ENCODE assay signal across 7 cellular contexts in the genomic region with DNA sequence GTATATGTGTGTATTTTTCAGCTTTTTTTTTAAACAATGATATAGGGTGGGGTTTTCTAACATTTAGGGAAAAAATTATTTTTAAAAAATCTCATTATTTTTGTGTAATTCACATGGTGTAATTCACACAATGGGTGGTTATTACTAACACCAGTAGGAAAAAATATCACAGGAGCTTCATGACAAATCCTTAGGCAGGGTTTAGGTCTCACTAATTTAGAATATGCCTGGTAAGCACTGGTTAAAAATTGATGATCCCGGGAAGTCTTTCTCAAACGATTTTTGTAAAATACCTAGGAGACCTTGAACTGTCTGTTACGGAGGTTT. TPM values are rescaled to one million over a fixed set of nuclear protein-coding genes. Genes with fewer than 3 reads are reported as not detected.
A peak's percentile ranks its signal among the peaks of the same experiment; 100 is the strongest.
DNase-seq lines count a peak whose midpoint lies in the region; ATAC-seq lines count a peak whose summit lies in the region.

No MANE protein-coding gene starts in this region.

- H3K4me1 ChIP-seq in HAP-1: peaks cover 46% of the 10 kb centered on the region
- H3K4me1 ChIP-seq in iPS-15b (ENCODE audit: control insufficient read depth, insufficient read depth, low read length): peaks cover 21% of the 10 kb centered on the region

- no peaks in the 10 kb centered on the region for H3K27me3 Mint-ChIP-seq in T-helper 17 cell

- H3K9me3 ChIP-seq in HAP-1: no peaks in the 10 kb centered on the region
- no peaks in the 10 kb centered on the region for H3K9me3 ChIP-seq in T-helper 17 cell (ENCODE audit: control insufficient read depth, low read length, poor library complexity, severe bottlenecking)
- H3K9me3 ChIP-seq in iPS-15b (ENCODE audit: control insufficient read depth, insufficient read depth, low read length): no peaks in the 10 kb centered on the region

- H3K4me3 ChIP-seq in HAP-1 (peak overlapping the region; percentile 11), iPS-15b (ENCODE audit: low read depth, low read length) (no peak overlapping the region)

- H3K36me3 ChIP-seq in HAP-1 (replicated peaks) (no peaks in the 10 kb centered on the region), iPS-15b (ENCODE audit: control insufficient read depth, insufficient read depth, low read length) (no peaks in the 10 kb centered on the region)

- H3K9ac ChIP-seq in iPS-15b (ENCODE audit: low read depth, low read length): peak overlapping the region; percentile 76

- peak overlapping the region; percentile 87 for H3K4me3 Mint-ChIP-seq in T-helper 17 cell

- H3K27me3 ChIP-seq in HAP-1 (ENCODE audit: low read depth) (no peaks in the 10 kb centered on the region), iPS-15b (ENCODE audit: control insufficient read depth, insufficient read depth, low read length) (no peaks in the 10 kb centered on the region)

- peaks cover 21% of the 10 kb centered on the region for H3K4me1 Mint-ChIP-seq in T-helper 17 cell

- peak; percentile 23 for ATAC-seq in T-helper 17 cell
- ATAC-seq in stimulated activated naive CD8-positive, alpha-beta T cell treated with anti-CD3 and anti-CD28 coated beads, Interleukin-15, Interleukin-2, amounts not matched to agents 100 U/mL and 50 U/mL, for 24 hours: peak; percentile 59
- no peak for ATAC-seq in GM19351 (IDR thresholded peaks at IDR 0.05; ENCODE audit: unreplicated experiment)

- in situ Hi-C loops in HAP-1 (cut with MboI; ENCODE audit: low sequenced_read_pairs): no loop called here

- no peaks in the 10 kb centered on the region for H3K36me3 Mint-ChIP-seq in T-helper 17 cell (ENCODE audit: low read depth)

- H3K27ac Mint-ChIP-seq in T-helper 17 cell: peak overlapping the region; percentile 95

- DNase-seq in HAP-1 (ENCODE audit: low spot score in 2 of 2): no peak
- DNase-seq in T-helper 17 cell: no peak
- DNase-seq in stimulated activated naive CD8-positive, alpha-beta T cell treated with anti-CD3 and anti-CD28 coated beads, Interleukin-15, Interleukin-2, amounts not matched to agents 100 U/mL and 50 U/mL, for 24 hours: no peak
- DNase-seq in NCI-H2196 (lab: John Stamatoyannopoulos, UW; ENCODE audit: unreplicated experiment): no peak
- no peak for DNase-seq in LoVo (ENCODE audit: low spot score)

RNA-seq across cellular contexts. Expression of gene ZNF217, which starts 29.5 kb away (rescaled TPM):
- 10 to 100 TPM; 70.4 to 72.8 TPM for total RNA-seq in T-helper 17 cell
